Comparison of ENCODE assay signal across 9 cellular contexts in the genomic region with DNA sequence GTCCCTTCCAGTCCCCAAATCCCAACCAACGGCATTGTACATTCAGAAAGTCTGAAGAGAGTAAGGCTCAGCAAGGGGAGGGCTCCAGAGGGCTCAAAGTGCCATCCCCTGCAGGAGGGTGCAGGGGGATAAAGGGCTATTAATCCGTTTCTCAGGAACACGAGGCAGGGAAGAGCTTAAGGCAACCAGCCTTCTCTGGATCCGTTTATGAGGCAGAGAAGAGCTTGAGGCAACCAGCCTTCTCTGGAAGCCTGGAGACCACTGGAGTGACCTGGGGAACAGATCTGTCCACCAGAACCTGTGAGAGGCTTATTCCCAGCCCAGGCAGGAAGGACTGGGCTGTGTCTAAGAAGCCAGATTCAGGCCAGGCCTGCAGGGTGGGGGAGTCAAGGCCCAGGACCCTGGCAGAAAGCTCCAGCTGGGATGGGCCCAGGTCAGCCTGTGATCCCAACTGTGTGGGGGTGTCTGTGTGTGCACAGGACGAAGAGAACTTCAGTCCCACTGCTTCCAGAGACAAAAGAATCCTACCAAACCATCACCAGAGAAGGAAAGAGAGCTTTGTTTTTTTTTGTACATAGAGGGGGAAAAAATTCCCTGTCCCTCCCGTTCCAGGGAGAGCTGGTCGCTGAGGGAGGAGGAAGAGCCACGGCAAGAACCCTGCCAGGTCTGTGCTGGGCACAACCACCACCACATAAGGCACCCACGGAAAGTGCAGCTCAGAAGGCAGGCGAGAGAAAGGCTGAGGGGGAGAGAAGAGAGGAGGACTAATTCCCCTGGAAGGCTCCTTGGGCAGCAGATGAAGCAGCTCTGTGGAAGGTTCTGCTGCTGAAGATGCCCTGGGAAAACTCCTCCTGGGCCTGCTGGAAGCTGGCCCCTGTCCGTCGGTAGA. TPM values are rescaled to one million over a fixed set of nuclear protein-coding genes. Genes with fewer than 3 reads are reported as not detected.
DNase-seq lines count a peak whose midpoint lies in the region; ATAC-seq and TF ChIP-seq lines count a peak whose summit lies in the region.
"Had no signal": no experiment of that assay in that cellular context is flagged by ENCODE, and none has a peak within 500 bp of the region (broad histone marks: within the 10 kb centered on the region; RNA-seq: fewer than 3 reads in every experiment).

No MANE protein-coding gene starts in this region.

- peaks cover 35% of the 10 kb centered on the region for H3K4me1 ChIP-seq in mucosa of stomach (ENCODE audit: control insufficient read depth, insufficient read depth, low read length)

- TF ChIP-seq CTCF in type B pancreatic cell (conservative IDR thresholded peaks at IDR 0.05): no peak

- CTCF ChIA-PET in activated CD8-positive, alpha-beta T cell treated with anti-CD3 and anti-CD28 coated beads, Interleukin-2, amount 10 ng/mL, durations not matched to agents 7 days and 5 days (lab: Charles Lee): interaction anchor here (0.6 to 8.4 kb wide), 17 partner anchors 9 to 210 kb away, joined by 3 to 75 read pairs (median 5); a partner anchor contains a TSS

- H3K9me3 Mint-ChIP-seq in activated naive CD4-positive, alpha-beta T cell treated with anti-CD3 and anti-CD28 coated beads, Interleukin-2, amount 50 U/mL, for 24 hours: no peaks in the 10 kb centered on the region
- H3K9me3 Mint-ChIP-seq in activated CD8-positive, alpha-beta T cell treated with anti-CD3 and anti-CD28 coated beads, Interleukin-2, amount 10 ng/mL, durations not matched to agents 7 days and 5 days (ENCODE audit: insufficient read depth): no peaks in the 10 kb centered on the region
- no peaks in the 10 kb centered on the region for H3K9me3 Mint-ChIP-seq in type B pancreatic cell

- POLR2A ChIA-PET in activated CD8-positive, alpha-beta T cell treated with anti-CD3 and anti-CD28 coated beads, Interleukin-2, amount 10 ng/mL, durations not matched to agents 7 days and 5 days (lab: Charles Lee): interaction anchor here (0.6 to 3.4 kb wide), 20 partner anchors 14 to 456 kb away, joined by 3 to 24 read pairs (median 3); a partner anchor contains a TSS

- peak overlapping the region; percentile 98 for H3K27ac Mint-ChIP-seq in activated naive CD4-positive, alpha-beta T cell treated with anti-CD3 and anti-CD28 coated beads, Interleukin-2, amount 50 U/mL, for 24 hours
- peak overlapping the region; percentile 93 for H3K27ac Mint-ChIP-seq in activated CD8-positive, alpha-beta T cell treated with anti-CD3 and anti-CD28 coated beads, Interleukin-2, amount 10 ng/mL, durations not matched to agents 7 days and 5 days
- H3K27ac Mint-ChIP-seq in type B pancreatic cell: peak overlapping the region; percentile 39

- no peak overlapping the region for H3K4me3 ChIP-seq in mucosa of stomach (ENCODE audit: low read length)

- H3K27me3 ChIP-seq in mucosa of stomach (ENCODE audit: control insufficient read depth, insufficient read depth, low read length): no peaks in the 10 kb centered on the region

- H3K36me3 ChIP-seq in mucosa of stomach (ENCODE audit: control insufficient read depth, insufficient read depth, low read length): peaks cover 25% of the 10 kb centered on the region

- peaks cover 2% of the 10 kb centered on the region for H3K36me3 Mint-ChIP-seq in activated naive CD4-positive, alpha-beta T cell treated with anti-CD3 and anti-CD28 coated beads, Interleukin-2, amount 50 U/mL, for 24 hours
- H3K36me3 Mint-ChIP-seq in activated CD8-positive, alpha-beta T cell treated with anti-CD3 and anti-CD28 coated beads, Interleukin-2, amount 10 ng/mL, durations not matched to agents 7 days and 5 days (ENCODE audit: low read depth): peaks cover 60% of the 10 kb centered on the region
- peaks cover 10% of the 10 kb centered on the region for H3K36me3 Mint-ChIP-seq in type B pancreatic cell

- peak; percentile 2 for ATAC-seq in activated CD8-positive, alpha-beta T cell treated with anti-CD3 and anti-CD28 coated beads, Interleukin-2, amount 10 ng/mL, durations not matched to agents 7 days and 5 days
- no peak for ATAC-seq in GM21528 (IDR thresholded peaks at IDR 0.05; ENCODE audit: low FRiP score, unreplicated experiment)

- peaks cover 45% of the 10 kb centered on the region for H3K4me1 Mint-ChIP-seq in activated naive CD4-positive, alpha-beta T cell treated with anti-CD3 and anti-CD28 coated beads, Interleukin-2, amount 50 U/mL, for 24 hours
- H3K4me1 Mint-ChIP-seq in activated CD8-positive, alpha-beta T cell treated with anti-CD3 and anti-CD28 coated beads, Interleukin-2, amount 10 ng/mL, durations not matched to agents 7 days and 5 days (ENCODE audit: low read depth): peaks cover 49% of the 10 kb centered on the region
- peaks cover 21% of the 10 kb centered on the region for H3K4me1 Mint-ChIP-seq in type B pancreatic cell (ENCODE audit: unreplicated experiment)

- no peak for DNase-seq in activated naive CD4-positive, alpha-beta T cell treated with Interleukin-2 at 50 U/mL for 16 hours
- DNase-seq in activated CD8-positive, alpha-beta T cell treated with anti-CD3 and anti-CD28 coated beads, Interleukin-2, amount 10 ng/mL, durations not matched to agents 7 days and 5 days: peak; percentile 36
- DNase-seq in type B pancreatic cell (ENCODE audit: extremely low spot score, unreplicated experiment) (no peak), globus pallidus (ENCODE audit: low spot score) (no peak), NCI-H2107 (lab: John Stamatoyannopoulos, UW) (no peak)
- DNase-seq: foreskin melanocyte had no signal

- peak overlapping the region; percentile 71 for H3K4me3 Mint-ChIP-seq in activated naive CD4-positive, alpha-beta T cell treated with anti-CD3 and anti-CD28 coated beads, Interleukin-2, amount 50 U/mL, for 24 hours
- H3K4me3 Mint-ChIP-seq in activated CD8-positive, alpha-beta T cell treated with anti-CD3 and anti-CD28 coated beads, Interleukin-2, amount 10 ng/mL, durations not matched to agents 7 days and 5 days: peak overlapping the region; percentile 46
- no peak overlapping the region for H3K4me3 Mint-ChIP-seq in type B pancreatic cell

- H3K27me3 Mint-ChIP-seq in activated naive CD4-positive, alpha-beta T cell treated with anti-CD3 and anti-CD28 coated beads, Interleukin-2, amount 50 U/mL, for 24 hours: no peaks in the 10 kb centered on the region
- no peaks in the 10 kb centered on the region for H3K27me3 Mint-ChIP-seq in activated CD8-positive, alpha-beta T cell treated with anti-CD3 and anti-CD28 coated beads, Interleukin-2, amount 10 ng/mL, durations not matched to agents 7 days and 5 days (ENCODE audit: low read depth)
- H3K27me3 Mint-ChIP-seq in type B pancreatic cell: no peaks in the 10 kb centered on the region

- H3K9ac ChIP-seq in mucosa of stomach (ENCODE audit: low read length): peak overlapping the region; percentile 44

- no peaks in the 10 kb centered on the region for H3K9me3 ChIP-seq in mucosa of stomach (ENCODE audit: control insufficient read depth, low read length)

RNA-seq across cellular contexts. Expression of a gene that starts 1.6 kb away (rescaled TPM):
- total RNA-seq in activated CD8-positive, alpha-beta T cell treated with anti-CD3 and anti-CD28 coated beads, Interleukin-2, amount 10 ng/mL, durations not matched to agents 7 days and 5 days: 10 to 100 TPM; 56.9 to 58.0 TPM
- 44.9 and 46.4 TPM in 2 replicates for total RNA-seq in type B pancreatic cell (ENCODE audit: low replicate concordance)

RNA-seq across cellular contexts. Expression of a gene that starts 18.1 kb away (rescaled TPM):
- not detected for total RNA-seq in activated CD8-positive, alpha-beta T cell treated with anti-CD3 and anti-CD28 coated beads, Interleukin-2, amount 10 ng/mL, durations not matched to agents 7 days and 5 days
- not detected in 2 replicates for total RNA-seq in type B pancreatic cell (ENCODE audit: low replicate concordance)

RNA-seq across cellular contexts. Expression of a gene that starts 28.6 kb away (rescaled TPM):
- 100 to 1,000 TPM in 1 of 2 experiments, 10 to 100 TPM in 1; 96.9 to 105 TPM for total RNA-seq in activated CD8-positive, alpha-beta T cell treated with anti-CD3 and anti-CD28 coated beads, Interleukin-2, amount 10 ng/mL, durations not matched to agents 7 days and 5 days
- total RNA-seq in type B pancreatic cell (ENCODE audit: low replicate concordance): 58.0 and 100 TPM in 2 replicates

RNA-seq across cellular contexts. Expression of a gene that starts 31.9 kb away (rescaled TPM):
- total RNA-seq in activated CD8-positive, alpha-beta T cell treated with anti-CD3 and anti-CD28 coated beads, Interleukin-2, amount 10 ng/mL, durations not matched to agents 7 days and 5 days: 1 to 10 TPM in 1 of 2 experiments, under 1 TPM in 1; 0.47 to 1.0 TPM
- total RNA-seq in type B pancreatic cell (ENCODE audit: low replicate concordance): not detected in 2 replicates

RNA-seq across cellular contexts. Expression of a gene that starts 45.3 kb away (rescaled TPM):
- total RNA-seq in activated CD8-positive, alpha-beta T cell treated with anti-CD3 and anti-CD28 coated beads, Interleukin-2, amount 10 ng/mL, durations not matched to agents 7 days and 5 days: 10 to 100 TPM; 55.7 to 56.7 TPM
- total RNA-seq in type B pancreatic cell (ENCODE audit: low replicate concordance): 32.7 and 50.3 TPM in 2 replicates

Comparison
In these comparisons a context has a peak if more than half of its experiments do, and no peak if none do; other contexts are left out.
1. H3K27ac Mint-ChIP-seq: peak in every context shown above with its lines; median percentile 98 in activated naive CD4-positive, alpha-beta T cell treated with anti-CD3 and anti-CD28 coated beads, Interleukin-2, amount 50 U/mL, for 24 hours; 93 in activated CD8-positive, alpha-beta T cell treated with anti-CD3 and anti-CD28 coated beads, Interleukin-2, amount 10 ng/mL, durations not matched to agents 7 days and 5 days; 39 in type B pancreatic cell.